In genomic region chr3:39126532-39127071, GRCh38 we compare ENCODE assay signal across 8 cellular contexts. TPM values are rescaled to one million over a fixed set of nuclear protein-coding genes. Genes with fewer than 3 reads are reported as not detected.
DNase-seq lines count a peak whose midpoint lies in the region; ATAC-seq and TF ChIP-seq lines count a peak whose summit lies in the region.

No MANE protein-coding gene starts in this region.

- POLR2A ChIA-PET in Panc1 (lab: Charles Lee) = no interaction called here

- H3K4me3 ChIP-seq in Panc1 (ENCODE audit: low read depth in 2 of 2, low read length in 2 of 2) = no peak overlapping the region
- no peak overlapping the region for H3K4me3 ChIP-seq in dorsolateral prefrontal cortex
- H3K4me3 ChIP-seq in lower leg skin (ENCODE audit: low read depth, poor library complexity, severe bottlenecking) = no peak overlapping the region

- BruUV-seq in Panc1 (replicated peaks; lab: Mats Ljungman, UMichigan) = no TSS peak

- WGBS in lower leg skin, 2 donors = 50 to 55% methylated on average over 6 of the region's 6 CpGs

- no peaks in the 10 kb centered on the region for H3K36me3 ChIP-seq in Panc1 (ENCODE audit: control insufficient read depth, insufficient read depth, low read length)

- TF ChIP-seq CTCF in GM10266 (IDR thresholded peaks at IDR 0.05; ENCODE audit: control insufficient read depth, insufficient read depth, low read depth, missing control alignments) (peak; percentile 60), Panc1 (IDR thresholded peaks at IDR 0.05) (peak; percentile 65), dorsolateral prefrontal cortex (IDR thresholded peaks at IDR 0.05 in 54 of 56, conservative IDR thresholded peaks at IDR 0.05 in 2 of 56; ENCODE audit: low read depth in 1 of 56, partially characterized antibody in 56 of 56) (peak in 55 of 56 donors; percentile 20 to 76 (median 58)), lower leg skin (IDR thresholded peaks at IDR 0.05) (no peak)

- TF ChIP-seq POLR2A in lower leg skin (IDR thresholded peaks at IDR 0.05) = no peak

- peaks cover 10% of the 10 kb centered on the region; the same call in 1 of the 2 replicates for H3K4me1 ChIP-seq in Panc1 (ENCODE audit: control insufficient read depth, insufficient read depth, low read length)

- DNase-seq in AG08395 (ENCODE audit: low spot score) = peak; percentile 51
- no peak for DNase-seq in GM10266 (ENCODE audit: extremely low spot score)
- no peak for DNase-seq in Panc1 (ENCODE audit: low read depth, low spot score)
- DNase-seq in dorsolateral prefrontal cortex = peak in 1 of 10 donors; percentile 62
- DNase-seq in midbrain (lab: John Stamatoyannopoulos, UW) = peak; percentile 48
- no peak for DNase-seq in lower leg skin (ENCODE audit: low spot score in 2 of 2)
- no peak for DNase-seq in NCI-H345 treated with DMSO at 0.1 percent for 48 hours (lab: John Stamatoyannopoulos, UW; ENCODE audit: unreplicated experiment)

- no peak overlapping the region for H3K27ac ChIP-seq in Panc1 (ENCODE audit: low read length)
- H3K27ac ChIP-seq in dorsolateral prefrontal cortex = peak overlapping the region in 1 of 59 donors; percentile 5

- CTCF ChIA-PET in Panc1 (lab: Charles Lee) = interaction anchor here (0.6 to 2.0 kb wide), 5 partner anchors 19 to 165 kb away, joined by 3 to 9 read pairs (median 4); no protein-coding TSS in a partner anchor

- H3K27me3 ChIP-seq in Panc1 (ENCODE audit: control insufficient read depth, insufficient read depth, low read length) = no peaks in the 10 kb centered on the region
- H3K27me3 ChIP-seq in dorsolateral prefrontal cortex = no peaks in the 10 kb centered on the region

- in situ Hi-C loops in Panc1 (cut with HindIII; ENCODE audit: low pct_unique_long_range_greater_than_20kb, low sequenced_read_pairs) = no loop called here

- no peaks in the 10 kb centered on the region for H3K9me3 ChIP-seq in Panc1 (ENCODE audit: control insufficient read depth, insufficient read depth, low read depth, low read length)

- intact Hi-C loops in Panc1 (cut with micrococcal nuclease; ENCODE audit: unreplicated experiment) (loop anchor here (5.0 kb wide), 1 partner anchor 161 kb away; no protein-coding TSS in a partner anchor), dorsolateral prefrontal cortex (cut with DNase I) (loop anchor here (1.0 to 5.0 kb wide), 2 partner anchors 162 to 166 kb away; no protein-coding TSS in a partner anchor), lower leg skin (cut with DNase I; ENCODE audit: low total_unique reads) (loop anchor here (5.0 kb wide), 1 partner anchor 166 kb away; no protein-coding TSS in a partner anchor)

- ATAC-seq in Panc1 (peak; percentile 81; the same call in 1 of the 2 replicates), GM21529 (IDR thresholded peaks at IDR 0.05; ENCODE audit: unreplicated experiment) (no peak)

RNA-seq across cellular contexts. Expression of gene TTC21A, which starts 19.1 kb away (rescaled TPM):
- 7.7 TPM for total RNA-seq in Panc1 (2021; ENCODE audit: unreplicated experiment)
- polyA plus RNA-seq in Panc1 (2012; ENCODE audit: insufficient read length) = 5.3 TPM
- total RNA-seq in dorsolateral prefrontal cortex = 10 to 100 TPM; 12.8 to 44.7 (median 24.4) TPM
- 1 to 10 TPM; 2.7 to 5.6 (median 4.9) TPM for total RNA-seq in lower leg skin

RNA-seq across cellular contexts. Expression of gene GORASP1, which starts 19.2 kb away (rescaled TPM):
- 39.4 TPM for total RNA-seq in Panc1 (2021; ENCODE audit: unreplicated experiment)
- 35.4 TPM for polyA plus RNA-seq in Panc1 (2012; ENCODE audit: insufficient read length)
- 10 to 100 TPM; 52.3 to 94.4 (median 70.3) TPM for total RNA-seq in dorsolateral prefrontal cortex
- 10 to 100 TPM; 40.1 to 87.4 (median 56.4) TPM for total RNA-seq in lower leg skin

RNA-seq across cellular contexts. Expression of gene CSRNP1, which starts 26.8 kb away (rescaled TPM):
- total RNA-seq in Panc1 (2021; ENCODE audit: unreplicated experiment) (4.5 TPM), dorsolateral prefrontal cortex (10 to 100 TPM; 10.1 to 52.4 (median 18.1) TPM), lower leg skin (10 to 100 TPM; 63.7 to 97.1 (median 82.2) TPM)
- polyA plus RNA-seq in Panc1 (2012; ENCODE audit: insufficient read length) = 2.8 TPM

Comparison
In these comparisons a context has a peak if more than half of its experiments do, and no peak if none do; other contexts are left out.
1. DNase-seq: peak in AG08395 (single experiment) and midbrain (single experiment); none in GM10266 (single experiment), Panc1 (single experiment), lower leg skin (0 of 2) and NCI-H345 treated with DMSO at 0.1 percent for 48 hours (single experiment).
2. CTCF ChIP-seq: peak in GM10266 (single experiment), Panc1 (single experiment) and dorsolateral prefrontal cortex (55 of 56); none in lower leg skin (0 of 3).